27 cellular contexts compared by ENCODE assay signal in the genomic region with DNA sequence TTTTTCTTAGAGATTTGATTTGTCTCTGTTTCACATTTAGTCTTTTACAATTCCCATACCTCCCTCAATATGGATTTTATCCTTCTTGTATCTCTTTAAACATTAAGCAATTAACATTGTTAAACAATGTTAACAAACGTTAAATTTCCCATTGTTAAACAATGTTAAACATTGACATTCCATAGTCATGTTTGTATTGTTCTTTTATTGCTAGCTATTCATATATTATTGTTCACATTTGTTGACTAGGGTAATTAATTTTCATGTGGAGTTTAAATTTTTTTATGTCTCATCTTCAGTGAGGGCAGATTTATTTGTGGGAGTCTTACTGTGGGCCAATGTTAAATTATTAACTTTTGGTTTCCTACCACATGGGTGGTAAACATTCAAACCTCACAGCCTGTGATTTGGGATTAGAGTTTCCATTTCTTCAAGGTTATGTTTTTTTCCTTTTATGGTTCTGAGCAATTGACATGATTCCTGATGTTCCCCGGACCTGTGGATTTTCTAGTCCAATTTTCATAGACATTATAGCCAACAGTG.
"Had no signal": no experiment of that assay in that cellular context is flagged by ENCODE, and none has a peak within 500 bp of the region (broad histone marks: within the 10 kb centered on the region; RNA-seq: fewer than 3 reads in every experiment).

No MANE protein-coding gene starts in this region.

- H3K9ac ChIP-seq: SK-N-SH had no signal

- H3K9me3 ChIP-seq: SJCRH30, SK-N-SH had no signal

- H3K27me3 ChIP-seq: Peyer's patch, SJCRH30 had no signal

- H3K36me3 Mint-ChIP-seq: activated naive CD8-positive, alpha-beta T cell; brain had no signal

- H3K9me3 Mint-ChIP-seq: brain had no signal

- H3K4me3 ChIP-seq: Peyer's patch, SJCRH30 had no signal

- H3K9me2 ChIP-seq: SK-N-SH had no signal

- FAIRE-seq: astrocyte had no signal

- H3K27me3 Mint-ChIP-seq: activated naive CD8-positive, alpha-beta T cell; brain had no signal

- H3K4me2 ChIP-seq: SK-N-SH had no signal

- H3K4me1 Mint-ChIP-seq: brain; central memory CD8-positive, alpha-beta T cell had no signal

- H3K4me3 Mint-ChIP-seq: activated naive CD4-positive, alpha-beta T cell treated with anti-CD3 and anti-CD28 coated beads for 36 hours; activated naive CD8-positive, alpha-beta T cell; activated T-cell treated with anti-CD3 and anti-CD28 coated beads, Interleukin-2, amount 50 U/mL, for 4 hours; brain; central memory CD8-positive, alpha-beta T cell had no signal

- H3K27ac Mint-ChIP-seq: activated naive CD4-positive, alpha-beta T cell treated with anti-CD3 and anti-CD28 coated beads for 36 hours; activated naive CD8-positive, alpha-beta T cell; brain had no signal

- H3K4me1 ChIP-seq: Peyer's patch, SJCRH30 had no signal

- DNase-seq: activated CD4-positive, alpha-beta T cell treated with anti-CD3 and anti-CD28 coated beads for 48 hours; activated CD4-positive, alpha-beta T cell treated with anti-CD3 and anti-CD28 coated beads, Interleukin-2, amount 50 U/mL, for 48 hours; activated CD8-positive, alpha-beta memory T cell treated with anti-CD3 and anti-CD28 coated beads for 24 hours; activated gamma-delta T cell; activated naive CD4-positive, alpha-beta T cell treated with anti-CD3 and anti-CD28 coated beads for 36 hours; activated T-cell treated with anti-CD3 and anti-CD28 coated beads, Interleukin-2, amount 50 U/mL, for 4 hours; amygdala; MM.1S; NCI-H1105; NCI-H1436; NCI-H1694 treated with DMSO at 0.1 percent for 48 hours; NCI-H2029 treated with DMSO at 0.1 percent for 48 hours; NCI-H345; NCI-H510A; NCI-H526 treated with DMSO at 0.1 percent for 48 hours; NCI-H82; Peyer's patch; Right ventricle myocardium superior; SJCRH30; SK-N-SH; T-helper 1 cell; WERI-Rb-1 had no signal

- H3K27ac ChIP-seq: Peyer's patch, RWPE1, SJCRH30, WERI-Rb-1 had no signal

- ATAC-seq: activated T-cell treated with anti-CD3 and anti-CD28 coated beads, Interleukin-2, amount 50 U/mL, for 4 hours had no signal

- H3K36me3 ChIP-seq: Peyer's patch, SJCRH30, WERI-Rb-1 had no signal
